Comparison of ENCODE assay signal across 17 cellular contexts in genomic region chr4:114728426-114728825, GRCh38.
A peak's percentile ranks its signal among the peaks of the same experiment; 100 is the strongest.
DNase-seq lines count a peak whose midpoint lies in the region; ATAC-seq, FAIRE-seq and TF ChIP-seq lines count a peak whose summit lies in the region.
"Had no signal": no experiment of that assay in that cellular context is flagged by ENCODE, and none has a peak within 500 bp of the region (broad histone marks: within the 10 kb centered on the region; RNA-seq: fewer than 3 reads in every experiment).

No MANE protein-coding gene starts in this region.

- POLR2A ChIA-PET in naive thymus-derived CD8-positive, alpha-beta T cell (lab: Charles Lee) = no interaction called here

- DNase-seq in D721Med (ENCODE audit: insufficient read length, low spot score) (no peak), NCI-H69 (lab: John Stamatoyannopoulos, UW) (peak; percentile 13), T-helper 17 cell (no peak), neural progenitor cell (ENCODE audit: low spot score) (peak; percentile 59), NCI-H1694 (lab: John Stamatoyannopoulos, UW) (no peak)
- no peak for DNase-seq in naive thymus-derived CD8-positive, alpha-beta T cell
- DNase-seq: C1 segment of cervical spinal cord; Calu3; CD4-positive, alpha-beta T cell; DMS79 had no signal

- no peaks in the 10 kb centered on the region for H3K9me3 ChIP-seq in T-helper 17 cell (ENCODE audit: control insufficient read depth, low read length, poor library complexity, severe bottlenecking)
- H3K9me3 ChIP-seq in neural progenitor cell (ENCODE audit: low read depth) = no peaks in the 10 kb centered on the region
- H3K9me3 ChIP-seq: HAP-1 had no signal

- H3K36me3 Mint-ChIP-seq in T-helper 17 cell (ENCODE audit: low read depth) (no peaks in the 10 kb centered on the region), neural progenitor cell (peaks cover 2% of the 10 kb centered on the region)
- no peaks in the 10 kb centered on the region for H3K36me3 Mint-ChIP-seq in naive thymus-derived CD8-positive, alpha-beta T cell

- no peaks in the 10 kb centered on the region for H4K20me1 ChIP-seq in neural progenitor cell (ENCODE audit: low read depth)

- H3K4me3 ChIP-seq in neural progenitor cell = no peak overlapping the region
- H3K4me3 ChIP-seq: HAP-1 had no signal

- H3K27ac Mint-ChIP-seq in T-helper 17 cell (no peak overlapping the region), neural progenitor cell (no peak overlapping the region)
- H3K27ac Mint-ChIP-seq in naive thymus-derived CD8-positive, alpha-beta T cell = no peak overlapping the region
- H3K27ac Mint-ChIP-seq: B cell; CD4-positive, alpha-beta T cell had no signal

- no peaks in the 10 kb centered on the region for H3K27me3 ChIP-seq in neural progenitor cell

- FAIRE-seq in D721Med (lab: Jason Lieb, UNC) = peak; percentile 87
- FAIRE-seq: GM12891, H1, HepG2, HTR-8/SVneo had no signal

- TF ChIP-seq CTCF in D721Med (IDR thresholded peaks at IDR 0.05; ENCODE audit: insufficient read depth, missing control alignments) = no peak
- no peak for TF ChIP-seq CTCF in neural progenitor cell (IDR thresholded peaks at IDR 0.05)

- H3K9ac ChIP-seq in neural progenitor cell = no peak overlapping the region

- peak overlapping the region; percentile 37 for H3K4me2 ChIP-seq in neural progenitor cell

- H3K4me1 Mint-ChIP-seq in T-helper 17 cell (no peaks in the 10 kb centered on the region), neural progenitor cell (peaks cover 33% of the 10 kb centered on the region)
- no peaks in the 10 kb centered on the region for H3K4me1 Mint-ChIP-seq in naive thymus-derived CD8-positive, alpha-beta T cell
- H3K4me1 Mint-ChIP-seq: B cell had no signal

- no peaks in the 10 kb centered on the region for H3K79me2 ChIP-seq in neural progenitor cell (ENCODE audit: low read depth)

- no peaks in the 10 kb centered on the region for H3K36me3 ChIP-seq in neural progenitor cell
- H3K36me3 ChIP-seq: HAP-1 had no signal

- peaks cover 12% of the 10 kb centered on the region for H3K9me3 Mint-ChIP-seq in neural progenitor cell
- H3K9me3 Mint-ChIP-seq in naive thymus-derived CD8-positive, alpha-beta T cell = no peaks in the 10 kb centered on the region
- H3K9me3 Mint-ChIP-seq: CD4-positive, alpha-beta T cell had no signal

- peaks cover 68% of the 10 kb centered on the region for H3K4me1 ChIP-seq in neural progenitor cell

- H3K4me3 Mint-ChIP-seq in T-helper 17 cell (peak overlapping the region; percentile 25), neural progenitor cell (no peak overlapping the region)
- H3K4me3 Mint-ChIP-seq in naive thymus-derived CD8-positive, alpha-beta T cell = no peak overlapping the region
- H3K4me3 Mint-ChIP-seq: B cell; CD4-positive, alpha-beta T cell had no signal

- H3K27ac ChIP-seq in neural progenitor cell = peak overlapping the region; percentile 98

- peaks cover 65% of the 10 kb centered on the region for H3F3A ChIP-seq in neural progenitor cell (ENCODE audit: low read depth)

- peaks cover 23% of the 10 kb centered on the region for H3K27me3 Mint-ChIP-seq in T-helper 17 cell
- H3K27me3 Mint-ChIP-seq in neural progenitor cell (ENCODE audit: insufficient read depth, low read depth) = no peaks in the 10 kb centered on the region
- H3K27me3 Mint-ChIP-seq in naive thymus-derived CD8-positive, alpha-beta T cell = peaks cover 0 to 10% (median 2%) of the 10 kb centered on the region in 5 donors
- H3K27me3 Mint-ChIP-seq: B cell; CD4-positive, alpha-beta T cell had no signal

- ATAC-seq in T-helper 17 cell (no peak), GM18867 (IDR thresholded peaks at IDR 0.05; ENCODE audit: unreplicated experiment) (no peak)
- no peak for ATAC-seq in naive thymus-derived CD8-positive, alpha-beta T cell
- ATAC-seq: HepG2 had no signal

- no peak overlapping the region for H2AFZ ChIP-seq in neural progenitor cell (replicated peaks)

Comparison
In these comparisons a context has a peak if more than half of its experiments do, and no peak if none do; other contexts are left out.
1. DNase-seq: peak in NCI-H69 (single experiment) and neural progenitor cell (single experiment); none in D721Med (single experiment), T-helper 17 cell (0 of 3), naive thymus-derived CD8-positive, alpha-beta T cell (0 of 10) and NCI-H1694 (single experiment).